ENCODE assay signal across 1 cellular context in genomic region chr20:47455133-47456040, GRCh38.
TF ChIP-seq lines count a peak whose summit lies in the region.

No MANE protein-coding gene starts in this region.

TF ChIP-seq in HepG2, 621 proteins besides CTCF, POLR2A, EP300 and RAD21 (continued from another document and continues in another):
- TF ChIP-seq ARNT2 (CRISPR knock-in tag; IDR thresholded peaks at IDR 0.05; ENCODE audit: low read depth) (peak; percentile 44; the same call in 1 of the 2 replicates), REL (CRISPR knock-in tag; conservative IDR thresholded peaks at IDR 0.05) (no peak), ZBTB33 (CRISPR knock-in tag; IDR thresholded peaks at IDR 0.05) (peak; percentile 71; the same call in 1 of the 2 replicates), RORA (CRISPR knock-in tag; IDR thresholded peaks at IDR 0.05) (0 out of 2 replicates have a peak, but pooled peaks have one; percentile 31), SRSF1 (optimal IDR thresholded peaks at IDR 0.05; ENCODE audit: low read depth, low read length) (no peak), PHF5A (CRISPR knock-in tag; IDR thresholded peaks at IDR 0.05; ENCODE audit: low read depth, unreplicated experiment) (no peak), YY1 (IDR thresholded peaks at IDR 0.05; ENCODE audit: insufficient read depth, insufficient replicate concordance, low read depth, low read length) (no peak), MYNN (CRISPR knock-in tag; IDR thresholded peaks at IDR 0.05; ENCODE audit: low read depth) (no peak), KMT2A (CRISPR knock-in tag; IDR thresholded peaks at IDR 0.05) (peak; percentile 70; the same call in 1 of the 2 replicates), FOXP4 (CRISPR knock-in tag; IDR thresholded peaks at IDR 0.05) (peak; percentile 100), CREB1 (IDR thresholded peaks at IDR 0.05) (no peak), CREB1 (CRISPR knock-in tag; IDR thresholded peaks at IDR 0.05) (peak; percentile 86), ZBTB46 (CRISPR knock-in tag; IDR thresholded peaks at IDR 0.05; ENCODE audit: borderline replicate concordance) (no peak), PHF20 (CRISPR knock-in tag; IDR thresholded peaks at IDR 0.05) (no peak), ZBTB39 (CRISPR knock-in tag; IDR thresholded peaks at IDR 0.05) (0 out of 2 replicates have a peak, but pooled peaks have one; percentile 62), ZNF441 (CRISPR knock-in tag; IDR thresholded peaks at IDR 0.05; ENCODE audit: borderline replicate concordance) (peak; percentile 34; the same call in 1 of the 2 replicates), NFAT5 (CRISPR knock-in tag; IDR thresholded peaks at IDR 0.05) (no peak), ELK4 (CRISPR knock-in tag; IDR thresholded peaks at IDR 0.05; ENCODE audit: borderline replicate concordance) (no peak), RELA (CRISPR knock-in tag; IDR thresholded peaks at IDR 0.05) (no peak; the same call in 1 of the 2 replicates), DPF2 (CRISPR knock-in tag; IDR thresholded peaks at IDR 0.05; ENCODE audit: borderline replicate concordance, low read depth) (peak; percentile 99), SRSF4 (IDR thresholded peaks at IDR 0.05; ENCODE audit: low read depth, low read length, poor library complexity, severe bottlenecking) (no peak), GPBP1L1 (CRISPR knock-in tag; IDR thresholded peaks at IDR 0.05) (no peak), ZFP37 (CRISPR knock-in tag; IDR thresholded peaks at IDR 0.05; ENCODE audit: borderline replicate concordance) (peak; percentile 80; the same call in 1 of the 2 replicates), GRHL1 (CRISPR knock-in tag; conservative IDR thresholded peaks at IDR 0.05) (no peak), MEF2D (CRISPR knock-in tag; IDR thresholded peaks at IDR 0.05) (peak; percentile 89; the same call in 1 of the 2 replicates), ZNF607 (CRISPR knock-in tag; IDR thresholded peaks at IDR 0.05; ENCODE audit: borderline replicate concordance) (no peak; the same call in 1 of the 2 replicates), SMAD3 (CRISPR knock-in tag; IDR thresholded peaks at IDR 0.05) (peak; percentile 79; the same call in 1 of the 2 replicates), FLYWCH1 (CRISPR knock-in tag; IDR thresholded peaks at IDR 0.05) (peak; percentile 20; the same call in 1 of the 2 replicates), ZNF343 (CRISPR knock-in tag; IDR thresholded peaks at IDR 0.05) (peak; percentile 97), ZNF782 (CRISPR knock-in tag; IDR thresholded peaks at IDR 0.05; ENCODE audit: borderline replicate concordance) (peak; percentile 85; the same call in 1 of the 2 replicates), THAP7 (CRISPR knock-in tag; IDR thresholded peaks at IDR 0.05) (peak; percentile 78; the same call in 1 of the 2 replicates), TRIM22 (IDR thresholded peaks at IDR 0.05) (no peak), ZNF564 (CRISPR knock-in tag; IDR thresholded peaks at IDR 0.05) (no peak; the same call in 1 of the 2 replicates), BHLHE40 (IDR thresholded peaks at IDR 0.05; ENCODE audit: low read length) (no peak; the same call in 1 of the 2 replicates), ZNF597 (CRISPR knock-in tag; IDR thresholded peaks at IDR 0.05) (no peak), KAT2B (IDR thresholded peaks at IDR 0.05; ENCODE audit: borderline replicate concordance, low read depth, low read length) (no peak)
